1 cellular context compared by ENCODE assay signal in the genomic region with DNA sequence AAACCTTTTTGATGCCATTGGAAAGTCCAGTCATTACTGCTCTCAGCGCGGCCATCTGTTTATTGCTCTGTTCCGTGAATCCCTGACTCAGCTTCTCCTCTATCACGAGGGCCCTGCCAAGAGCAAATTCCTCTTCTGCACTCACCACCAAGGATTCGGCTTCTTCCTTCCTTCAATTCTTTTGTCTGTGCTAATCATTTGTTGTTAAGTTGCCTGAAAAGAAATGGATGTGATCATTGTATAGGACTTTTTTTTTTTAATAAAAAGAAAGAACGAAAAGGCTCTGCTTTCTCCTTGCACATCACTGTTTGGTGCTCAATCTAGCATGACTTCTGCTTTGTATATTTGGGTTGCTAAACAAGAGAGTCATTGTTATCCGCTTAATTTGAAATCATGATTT.
TF ChIP-seq lines count a peak whose summit lies in the region.

No MANE protein-coding gene starts in this region.

TF ChIP-seq in GM23338, 12 proteins besides CTCF, POLR2A, EP300 and RAD21 (continued from another document):
- TF ChIP-seq, protein P1, sequence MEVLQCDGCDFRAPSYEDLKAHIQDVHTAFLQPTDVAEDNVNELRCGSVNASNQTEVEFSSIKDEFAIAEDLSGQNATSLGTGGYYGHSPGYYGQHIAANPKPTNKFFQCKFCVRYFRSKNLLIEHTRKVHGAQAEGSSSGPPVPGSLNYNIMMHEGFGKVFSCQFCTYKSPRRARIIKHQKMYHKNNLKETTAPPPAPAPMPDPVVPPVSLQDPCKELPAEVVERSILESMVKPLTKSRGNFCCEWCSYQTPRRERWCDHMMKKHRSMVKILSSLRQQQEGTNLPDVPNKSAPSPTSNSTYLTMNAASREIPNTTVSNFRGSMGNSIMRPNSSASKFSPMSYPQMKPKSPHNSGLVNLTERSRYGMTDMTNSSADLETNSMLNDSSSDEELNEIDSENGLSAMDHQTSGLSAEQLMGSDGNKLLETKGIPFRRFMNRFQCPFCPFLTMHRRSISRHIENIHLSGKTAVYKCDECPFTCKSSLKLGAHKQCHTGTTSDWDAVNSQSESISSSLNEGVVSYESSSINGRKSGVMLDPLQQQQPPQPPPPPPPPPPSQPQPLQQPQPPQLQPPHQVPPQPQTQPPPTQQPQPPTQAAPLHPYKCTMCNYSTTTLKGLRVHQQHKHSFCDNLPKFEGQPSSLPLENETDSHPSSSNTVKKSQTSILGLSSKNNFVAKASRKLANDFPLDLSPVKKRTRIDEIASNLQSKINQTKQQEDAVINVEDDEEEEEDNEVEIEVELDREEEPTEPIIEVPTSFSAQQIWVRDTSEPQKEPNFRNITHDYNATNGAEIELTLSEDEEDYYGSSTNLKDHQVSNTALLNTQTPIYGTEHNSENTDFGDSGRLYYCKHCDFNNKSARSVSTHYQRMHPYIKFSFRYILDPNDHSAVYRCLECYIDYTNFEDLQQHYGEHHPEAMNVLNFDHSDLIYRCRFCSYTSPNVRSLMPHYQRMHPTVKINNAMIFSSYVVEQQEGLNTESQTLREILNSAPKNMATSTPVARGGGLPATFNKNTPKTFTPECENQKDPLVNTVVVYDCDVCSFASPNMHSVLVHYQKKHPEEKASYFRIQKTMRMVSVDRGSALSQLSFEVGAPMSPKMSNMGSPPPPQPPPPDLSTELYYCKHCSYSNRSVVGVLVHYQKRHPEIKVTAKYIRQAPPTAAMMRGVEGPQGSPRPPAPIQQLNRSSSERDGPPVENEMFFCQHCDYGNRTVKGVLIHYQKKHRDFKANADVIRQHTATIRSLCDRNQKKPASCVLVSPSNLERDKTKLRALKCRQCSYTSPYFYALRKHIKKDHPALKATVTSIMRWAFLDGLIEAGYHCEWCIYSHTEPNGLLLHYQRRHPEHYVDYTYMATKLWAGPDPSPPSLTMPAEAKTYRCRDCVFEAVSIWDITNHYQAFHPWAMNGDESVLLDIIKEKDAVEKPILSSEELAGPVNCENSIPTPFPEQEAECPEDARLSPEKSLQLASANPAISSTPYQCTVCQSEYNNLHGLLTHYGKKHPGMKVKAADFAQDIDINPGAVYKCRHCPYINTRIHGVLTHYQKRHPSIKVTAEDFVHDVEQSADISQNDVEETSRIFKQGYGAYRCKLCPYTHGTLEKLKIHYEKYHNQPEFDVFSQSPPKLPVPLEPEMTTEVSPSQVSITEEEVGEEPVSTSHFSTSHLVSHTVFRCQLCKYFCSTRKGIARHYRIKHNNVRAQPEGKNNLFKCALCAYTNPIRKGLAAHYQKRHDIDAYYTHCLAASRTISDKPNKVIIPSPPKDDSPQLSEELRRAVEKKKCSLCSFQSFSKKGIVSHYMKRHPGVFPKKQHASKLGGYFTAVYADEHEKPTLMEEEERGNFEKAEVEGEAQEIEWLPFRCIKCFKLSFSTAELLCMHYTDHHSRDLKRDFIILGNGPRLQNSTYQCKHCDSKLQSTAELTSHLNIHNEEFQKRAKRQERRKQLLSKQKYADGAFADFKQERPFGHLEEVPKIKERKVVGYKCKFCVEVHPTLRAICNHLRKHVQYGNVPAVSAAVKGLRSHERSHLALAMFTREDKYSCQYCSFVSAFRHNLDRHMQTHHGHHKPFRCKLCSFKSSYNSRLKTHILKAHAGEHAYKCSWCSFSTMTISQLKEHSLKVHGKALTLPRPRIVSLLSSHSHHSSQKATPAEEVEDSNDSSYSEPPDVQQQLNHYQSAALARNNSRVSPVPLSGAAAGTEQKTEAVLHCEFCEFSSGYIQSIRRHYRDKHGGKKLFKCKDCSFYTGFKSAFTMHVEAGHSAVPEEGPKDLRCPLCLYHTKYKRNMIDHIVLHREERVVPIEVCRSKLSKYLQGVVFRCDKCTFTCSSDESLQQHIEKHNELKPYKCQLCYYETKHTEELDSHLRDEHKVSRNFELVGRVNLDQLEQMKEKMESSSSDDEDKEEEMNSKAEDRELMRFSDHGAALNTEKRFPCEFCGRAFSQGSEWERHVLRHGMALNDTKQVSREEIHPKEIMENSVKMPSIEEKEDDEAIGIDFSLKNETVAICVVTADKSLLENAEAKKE (CRISPR knock-in tag; IDR thresholded peaks at IDR 0.05): no peak
- TF ChIP-seq POLR2AphosphoS5 (IDR thresholded peaks at IDR 0.05; ENCODE audit: low read depth): no peak
- no peak for TF ChIP-seq STAT1 (IDR thresholded peaks at IDR 0.05; ENCODE audit: unreplicated experiment)
